ENCODE assay signal across 1 cellular context in genomic region chr5:132428147-132428482, GRCh38.
TF ChIP-seq lines count a peak whose summit lies in the region.

No MANE protein-coding gene starts in this region.

TF ChIP-seq in HEK293, 187 proteins besides CTCF, POLR2A, EP300 and RAD21 (continued from another document):
- no peak for TF ChIP-seq ZNF629 (tag by site-specific recombination; IDR thresholded peaks at IDR 0.05)
- no peak for TF ChIP-seq ZNF433 (tag by site-specific recombination; IDR thresholded peaks at IDR 0.05; ENCODE audit: low read depth)
- TF ChIP-seq ZNF18 (tag by site-specific recombination; IDR thresholded peaks at IDR 0.05) = no peak
